In genomic region chr5:168666356-168666755, GRCh38 we compare ENCODE assay signal across 4 cellular contexts.
"Had no signal": no experiment of that assay in that cellular context is flagged by ENCODE, and none has a peak within 500 bp of the region (broad histone marks: within the 10 kb centered on the region; RNA-seq: fewer than 3 reads in every experiment).

No MANE protein-coding gene starts in this region.

- H3K4me3 ChIP-seq: GM23338 had no signal

- H3K4me2 ChIP-seq: GM23338 had no signal

- H2AFZ ChIP-seq: GM23338 had no signal

- DNase-seq: H9, HCEC 1CT, IMR-90 had no signal

- ATAC-seq: GM23338 had no signal
